21 cellular contexts compared by ENCODE assay signal in the genomic region with DNA sequence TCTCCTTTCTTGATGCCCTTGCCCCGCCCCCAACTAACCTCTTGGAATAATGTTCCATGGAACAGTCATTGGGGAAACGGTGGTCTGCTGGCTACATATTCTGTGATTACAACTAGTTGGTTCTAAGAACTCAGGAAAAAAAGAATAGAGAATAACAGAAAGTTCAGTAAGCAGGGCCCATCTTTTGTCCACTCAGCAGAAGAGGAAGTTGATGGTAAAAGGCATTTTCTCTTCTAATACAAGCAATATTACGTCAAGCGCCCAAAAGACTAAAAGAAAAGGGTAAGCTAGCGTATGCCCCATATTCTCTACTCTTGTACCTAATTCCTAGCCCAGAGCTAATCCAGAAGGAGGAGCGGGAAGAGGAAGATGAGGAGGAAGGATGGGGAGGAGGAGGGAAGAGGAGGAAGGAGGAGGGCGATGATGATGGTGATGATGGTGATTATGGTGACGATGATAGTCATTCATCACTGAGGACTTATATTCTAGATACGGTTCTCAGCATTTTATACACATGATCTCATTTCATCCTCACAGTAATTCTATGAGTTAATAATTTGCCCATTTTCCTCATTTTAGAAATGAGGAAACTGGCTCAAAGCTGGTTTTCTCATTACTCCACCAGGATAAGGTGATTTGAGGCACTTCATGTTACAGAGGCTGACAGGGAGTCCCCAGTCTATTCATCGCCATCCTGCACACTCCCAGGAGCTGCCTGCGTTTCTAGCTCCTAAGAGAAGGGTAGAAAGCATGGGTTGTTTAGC.
"Had no signal": no experiment of that assay in that cellular context is flagged by ENCODE, and none has a peak within 500 bp of the region (broad histone marks: within the 10 kb centered on the region; RNA-seq: fewer than 3 reads in every experiment).

No MANE protein-coding gene starts in this region.

- H3K9me3 Mint-ChIP-seq: naive thymus-derived CD4-positive, alpha-beta T cell; neural crest cell; stimulated activated memory B cell treated with anti-CD40 and anti-IgM and Interleukin-4, amounts not matched to agents 10 μg/mL and 1 μg/mL and 100 μg/mL, for 72 hours; stimulated activated naive CD8-positive, alpha-beta T cell treated with anti-CD3 and anti-CD28 coated beads, Interleukin-15, Interleukin-2, amounts not matched to agents 100 ng/mL and 50 ng/mL, for 24 hours had no signal

- H3K27ac Mint-ChIP-seq: endodermal cell; naive thymus-derived CD4-positive, alpha-beta T cell; progenitor cell of endocrine pancreas; stimulated activated memory B cell treated with anti-CD40 and anti-IgM and Interleukin-4, amounts not matched to agents 10 μg/mL and 1 μg/mL and 100 μg/mL, for 72 hours; stimulated activated naive CD8-positive, alpha-beta T cell treated with anti-CD3 and anti-CD28 coated beads, Interleukin-15, Interleukin-2, amounts not matched to agents 100 ng/mL and 50 ng/mL, for 24 hours had no signal

- DNase-seq: effector CD4-positive, alpha-beta T cell; endodermal cell; erythroblast; foreskin melanocyte; hippocampal formation; mammary epithelial cell; naive thymus-derived CD4-positive, alpha-beta T cell; ovary; right cardiac atrium; stimulated activated CD4-positive, alpha-beta T cell treated with anti-CD3 and anti-CD28 coated beads, Interleukin-15, amount 100 ng/mL, for 24 hours; stimulated activated CD4-positive, alpha-beta T cell treated with anti-CD3 and anti-CD28 coated beads, Interleukin-1b, Interleukin-23, amount 100 ng/mL, for 48 hours; stimulated activated CD4-positive, alpha-beta T cell treated with anti-CD3 and anti-CD28 coated beads, Interleukin-4, amount 100 ng/mL, for 24 hours had no signal

- H3K27ac ChIP-seq: heart left ventricle, ovary, tibial nerve had no signal

- H3K4me3 ChIP-seq: heart left ventricle, ovary, smooth muscle cell, tibial nerve had no signal

- H3K4me1 Mint-ChIP-seq: endodermal cell; stimulated activated memory B cell treated with anti-CD40 and anti-IgM and Interleukin-4, amounts not matched to agents 10 μg/mL and 1 μg/mL and 100 μg/mL, for 72 hours had no signal

- H3K4me3 Mint-ChIP-seq: endodermal cell; naive thymus-derived CD4-positive, alpha-beta T cell; neural crest cell; stimulated activated memory B cell treated with anti-CD40 and anti-IgM and Interleukin-4, amounts not matched to agents 10 μg/mL and 1 μg/mL and 100 μg/mL, for 72 hours; stimulated activated naive CD8-positive, alpha-beta T cell treated with anti-CD3 and anti-CD28 coated beads, Interleukin-15, Interleukin-2, amounts not matched to agents 100 ng/mL and 50 ng/mL, for 24 hours had no signal

- H3K9me3 ChIP-seq: heart left ventricle, ovary, tibial nerve had no signal

- H3K36me3 ChIP-seq: heart left ventricle, ovary, tibial nerve had no signal

- H3K27me3 ChIP-seq: heart left ventricle, ovary, tibial nerve had no signal

- H3K36me3 Mint-ChIP-seq: naive thymus-derived CD4-positive, alpha-beta T cell; stimulated activated memory B cell treated with anti-CD40 and anti-IgM and Interleukin-4, amounts not matched to agents 10 μg/mL and 1 μg/mL and 100 μg/mL, for 72 hours had no signal

- ATAC-seq: heart left ventricle; naive thymus-derived CD4-positive, alpha-beta T cell; right cardiac atrium; stimulated activated memory B cell treated with anti-CD40 and anti-IgM and Interleukin-4, amounts not matched to agents 10 μg/mL and 1 μg/mL and 100 μg/mL, for 72 hours had no signal

- FAIRE-seq: colon, endothelial cell of umbilical vein had no signal
